Comparison of ENCODE assay signal across 9 cellular contexts in genomic region chrX:8738588-8739189, GRCh38. TPM values are rescaled to one million over a fixed set of nuclear protein-coding genes. Genes with fewer than 3 reads are reported as not detected.
DNase-seq lines count a peak whose midpoint lies in the region; ATAC-seq and TF ChIP-seq lines count a peak whose summit lies in the region.
"Had no signal": no experiment of that assay in that cellular context is flagged by ENCODE, and none has a peak within 500 bp of the region (broad histone marks: within the 10 kb centered on the region; RNA-seq: fewer than 3 reads in every experiment).

No MANE protein-coding gene starts in this region.

- H2BK5ac ChIP-seq in IMR-90 (ENCODE audit: low read depth, low read length, poor library complexity, severe bottlenecking), result no peak overlapping the region

- TF ChIP-seq RAD21 in IMR-90 (IDR thresholded peaks at IDR 0.05; ENCODE audit: low read length), result peak; percentile 57
- peak; percentile 72 for TF ChIP-seq RAD21 in SK-N-SH (IDR thresholded peaks at IDR 0.05; ENCODE audit: low read length)

- ATAC-seq in IMR-90 (ENCODE audit: low read depth), result peak; percentile 35; the same call in 1 of the 2 replicates

- H3K4me3 Mint-ChIP-seq in endothelial cell (ENCODE audit: unreplicated experiment), result no peak overlapping the region
- H3K4me3 Mint-ChIP-seq: CD4-positive, CD25-positive, alpha-beta regulatory T cell had no signal

- TF ChIP-seq POLR2A in IMR-90 (IDR thresholded peaks at IDR 0.05; ENCODE audit: low read depth, low read length), result no peak

- H3K56ac ChIP-seq in IMR-90 (ENCODE audit: extremely low read depth, insufficient read depth, low read length), result no peak overlapping the region

- H3K9ac ChIP-seq in IMR-90 (ENCODE audit: low read depth, low read length) (no peak overlapping the region), SK-N-SH (no peak overlapping the region)

- no peak overlapping the region for H3K14ac ChIP-seq in IMR-90 (replicated peaks; ENCODE audit: low read depth, low read length)

- H3F3A ChIP-seq in SK-N-SH (replicated peaks; ENCODE audit: insufficient read depth), result no peaks in the 10 kb centered on the region

- H3K9me3 Mint-ChIP-seq in endothelial cell (ENCODE audit: unreplicated experiment), result no peaks in the 10 kb centered on the region
- H3K9me3 Mint-ChIP-seq: CD4-positive, CD25-positive, alpha-beta regulatory T cell had no signal

- H3K27ac ChIP-seq in IMR-90 (ENCODE audit: insufficient read depth, low read length) (no peak overlapping the region), SK-N-SH (ENCODE audit: low read depth in 2 of 2, low read length in 1 of 2) (no peak overlapping the region)

- in situ Hi-C loops in IMR-90 (cut with MboI; ENCODE audit: low sequenced_read_pairs), result loop anchor here (10.0 kb wide), 1 partner anchor 744 kb away; no protein-coding TSS in a partner anchor

- no peaks in the 10 kb centered on the region for H3K79me1 ChIP-seq in IMR-90 (ENCODE audit: low read depth in 1 of 2, low read length in 2 of 2)

- no peaks in the 10 kb centered on the region for H3K9me2 ChIP-seq in SK-N-SH

- no peak overlapping the region for H2AK9ac ChIP-seq in IMR-90 (replicated peaks; ENCODE audit: low read depth, low read length, poor library complexity)

- H2AK5ac ChIP-seq in IMR-90 (ENCODE audit: low read depth, low read length), result no peak overlapping the region

- CTCF ChIA-PET in IMR-90 (lab: Yijun Ruan, JAX) (interaction anchor here (0.5 to 1.3 kb wide), 7 partner anchors 8 to 759 kb away, joined by 3 to 5 read pairs (median 3); no protein-coding TSS in a partner anchor), SK-N-SH (lab: Yijun Ruan, JAX) (interaction anchor here (0.6 to 3.1 kb wide), 36 partner anchors 8 to 1381 kb away, joined by 3 to 40 read pairs (median 4); no protein-coding TSS in a partner anchor)

- H2BK120ac ChIP-seq in IMR-90 (ENCODE audit: low read depth, low read length), result no peak overlapping the region

- no peaks in the 10 kb centered on the region for H3K9me1 ChIP-seq in IMR-90 (ENCODE audit: insufficient read depth, low read length)

- H3K27ac Mint-ChIP-seq in endothelial cell (ENCODE audit: unreplicated experiment), result no peak overlapping the region
- H3K27ac Mint-ChIP-seq: CD4-positive, CD25-positive, alpha-beta regulatory T cell had no signal

- H3K23ac ChIP-seq in IMR-90 (ENCODE audit: low read depth, low read length), result no peak overlapping the region

- no peak overlapping the region for H3K18ac ChIP-seq in IMR-90 (ENCODE audit: low read depth, low read length)

- no peaks in the 10 kb centered on the region for H4K20me1 ChIP-seq in IMR-90 (ENCODE audit: insufficient read depth, low read length)
- H4K20me1 ChIP-seq in SK-N-SH (ENCODE audit: insufficient read depth), result no peaks in the 10 kb centered on the region

- H4K91ac ChIP-seq in IMR-90 (ENCODE audit: insufficient read depth, low read depth, low read length), result no peak overlapping the region

- H3K36me3 Mint-ChIP-seq in endothelial cell (ENCODE audit: low read depth, unreplicated experiment), result no peaks in the 10 kb centered on the region
- H3K36me3 Mint-ChIP-seq: CD4-positive, CD25-positive, alpha-beta regulatory T cell had no signal

- no peak overlapping the region for H4K8ac ChIP-seq in IMR-90 (ENCODE audit: low read depth in 2 of 2, low read length in 2 of 2)

- H3K27me3 ChIP-seq in IMR-90 (ENCODE audit: control insufficient read depth, insufficient read depth, low read length) (peaks cover 1% of the 10 kb centered on the region; the same call in 1 of the 2 replicates), SK-N-SH (ENCODE audit: insufficient read depth) (peaks cover 2% of the 10 kb centered on the region; the same call in 1 of the 2 replicates)

- no peaks in the 10 kb centered on the region for H3K79me2 ChIP-seq in SK-N-SH (ENCODE audit: insufficient read depth)

- 17% methylated on average over 2 of the region's 7 CpGs; no CpG with 5 or more reads in 1 of the 2 experiments for WGBS in IMR-90 (ENCODE audit: extremely low coverage in 2 of 2, insufficient read length in 1 of 2), 2 experiments
- 1% methylated on average over 7 of the region's 7 CpGs for WGBS in SK-N-SH (ENCODE audit: low lambda C conversion rate)

- H3K4me2 ChIP-seq in IMR-90 (ENCODE audit: low read depth, low read length) (no peak overlapping the region), SK-N-SH (no peak overlapping the region)

- DNase-seq in NCI-H146 (lab: John Stamatoyannopoulos, UW) (peak; percentile 33), NCI-H146 treated with DMSO at 0.1 percent for 48 hours (lab: John Stamatoyannopoulos, UW; ENCODE audit: unreplicated experiment) (no peak), IMR-90 (peak; percentile 29), SK-N-SH (peak; percentile 37), endothelial cell (ENCODE audit: low spot score) (peak; percentile 50), occipital lobe (lab: John Stamatoyannopoulos, UW) (peak; percentile 3), NCI-H128 (lab: John Stamatoyannopoulos, UW; ENCODE audit: unreplicated experiment) (no peak)
- DNase-seq in activated CD8-positive, alpha-beta memory T cell treated with anti-CD3 and anti-CD28 coated beads, Interleukin-2, amount 50 U/mL, for 4 hours, result no peak

- H3K27me3 Mint-ChIP-seq in endothelial cell (ENCODE audit: unreplicated experiment), result no peaks in the 10 kb centered on the region
- H3K27me3 Mint-ChIP-seq: CD4-positive, CD25-positive, alpha-beta regulatory T cell had no signal

- no peaks in the 10 kb centered on the region for H3K4me1 Mint-ChIP-seq in endothelial cell (ENCODE audit: unreplicated experiment)
- H3K4me1 Mint-ChIP-seq: CD4-positive, CD25-positive, alpha-beta regulatory T cell had no signal

- H2AFZ ChIP-seq in IMR-90 (replicated peaks; ENCODE audit: low read length, poor library complexity), result no peak overlapping the region
- no peak overlapping the region for H2AFZ ChIP-seq in SK-N-SH (ENCODE audit: low read depth)

- no peak overlapping the region for H3K4ac ChIP-seq in IMR-90 (ENCODE audit: low read depth, low read length)

- H3K4me3 ChIP-seq in IMR-90 (ENCODE audit: insufficient read depth, low read depth, low read length), result no peak overlapping the region
- H3K4me3 ChIP-seq in SK-N-SH (ENCODE audit: low read depth in 2 of 2, low read length in 1 of 2), result no peak overlapping the region

- no peak overlapping the region for H2BK20ac ChIP-seq in IMR-90 (ENCODE audit: low read depth, low read length)

- POLR2A ChIA-PET in IMR-90 (lab: Charles Lee; ENCODE audit: unreplicated experiment) (no interaction called here), SK-N-SH (lab: Yijun Ruan, JAX) (no interaction called here)

- H2BK15ac ChIP-seq in IMR-90 (ENCODE audit: low read depth, low read length), result no peak overlapping the region

- dilution Hi-C loops in IMR-90 (cut with HindIII; ENCODE audit: low sequenced_read_pairs, unreplicated experiment), result no loop called here

- H3K36me3 ChIP-seq in IMR-90 (ENCODE audit: control insufficient read depth, insufficient read depth, low read length) (no peaks in the 10 kb centered on the region), SK-N-SH (replicated peaks in 1 of 2; ENCODE audit: control insufficient read depth in 1 of 2, insufficient read depth in 2 of 2, low read length in 1 of 2) (no peaks in the 10 kb centered on the region)

- H3K4me1 ChIP-seq in IMR-90 (ENCODE audit: control insufficient read depth, insufficient read depth, low read length), result no peaks in the 10 kb centered on the region
- no peaks in the 10 kb centered on the region for H3K4me1 ChIP-seq in SK-N-SH (ENCODE audit: control insufficient read depth in 1 of 2, insufficient read depth in 2 of 2, low read depth in 1 of 2, low read length in 1 of 2)

- intact Hi-C loops in IMR-90 (cut with micrococcal nuclease), result loop anchor here (1.0 kb wide), 1 partner anchor 742 kb away; no protein-coding TSS in a partner anchor

- H3K9me3 ChIP-seq in IMR-90 (ENCODE audit: control insufficient read depth, insufficient read depth, low read length) (no peaks in the 10 kb centered on the region), SK-N-SH (no peaks in the 10 kb centered on the region)

- BruUV-seq in IMR-90 (replicated peaks; lab: Mats Ljungman, UMichigan), result no TSS peak

- peak; percentile 59 for TF ChIP-seq CTCF in IMR-90 (conservative IDR thresholded peaks at IDR 0.05; ENCODE audit: low read depth, low read length)
- TF ChIP-seq CTCF in SK-N-SH (IDR thresholded peaks at IDR 0.05), result peak; percentile 84
- TF ChIP-seq CTCF in endothelial cell (IDR thresholded peaks at IDR 0.05; ENCODE audit: unreplicated experiment), result peak; percentile 68

- no peak overlapping the region for H4K5ac ChIP-seq in IMR-90 (ENCODE audit: low read depth, low read length)

- no peak for TF ChIP-seq EP300 in SK-N-SH (IDR thresholded peaks at IDR 0.05; ENCODE audit: borderline replicate concordance in 1 of 2, low read depth in 1 of 2, low read length in 1 of 2)

TF ChIP-seq in IMR-90, 13 proteins besides CTCF, POLR2A, EP300 and RAD21:
- TF ChIP-seq RCOR1 (IDR thresholded peaks at IDR 0.05; ENCODE audit: insufficient replicate concordance, low read length), result no peak
- TF ChIP-seq SMC3 (IDR thresholded peaks at IDR 0.05; ENCODE audit: low read depth, low read length), result peak; percentile 55

TF ChIP-seq in SK-N-SH, 30 proteins besides CTCF, POLR2A, EP300 and RAD21:
- TF ChIP-seq GATA2 (CRISPR knock-in tag; IDR thresholded peaks at IDR 0.05), result no peak
- peak; percentile 59 for TF ChIP-seq SMC3 (IDR thresholded peaks at IDR 0.05; ENCODE audit: low read depth, low read length)
- TF ChIP-seq, protein P1, sequence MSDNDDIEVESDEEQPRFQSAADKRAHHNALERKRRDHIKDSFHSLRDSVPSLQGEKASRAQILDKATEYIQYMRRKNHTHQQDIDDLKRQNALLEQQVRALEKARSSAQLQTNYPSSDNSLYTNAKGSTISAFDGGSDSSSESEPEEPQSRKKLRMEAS (IDR thresholded peaks at IDR 0.05; ENCODE audit: low read depth), result no peak

RNA-seq across cellular contexts. Expression of gene ANOS1, which starts 6.8 kb away (rescaled TPM):
- under 0.01 TPM in 2 replicates for total RNA-seq in IMR-90 (2012; rRNA removed)
- 0.07 and 0.17 TPM in 2 replicates for polyA plus RNA-seq in IMR-90 (2012; rRNA removed)
- 0.03 and 0.13 TPM in 2 replicates for polyA plus RNA-seq in IMR-90 (2012; cell fraction: cytosol; rRNA removed)
- 0.03 and 0.07 TPM in 2 replicates for polyA plus RNA-seq in IMR-90 (2012; cell fraction: nucleus; rRNA removed; ENCODE audit: low replicate concordance)
- polyA plus RNA-seq in SK-N-SH (2012; rRNA removed), result under 0.01 and 0.02 TPM in 2 replicates
- polyA plus RNA-seq in SK-N-SH (2012; cell fraction: cytosol; rRNA removed), result 0.01 and 0.03 TPM in 2 replicates
- polyA plus RNA-seq in SK-N-SH (2012; cell fraction: nucleus; rRNA removed), result 0.01 TPM in 2 replicates
- total RNA-seq in endothelial cell (ENCODE audit: unreplicated experiment), result 9.6 TPM
- 22.0 TPM for total RNA-seq in occipital lobe
- total RNA-seq: CD4-positive, CD25-positive, alpha-beta regulatory T cell had no signal
- polyA plus RNA-seq: CD4-positive, CD25-positive, alpha-beta regulatory T cell had no signal

Comparison
In these comparisons a context has a peak if more than half of its experiments do, and no peak if none do; other contexts are left out.
1. DNase-seq: peak in NCI-H146 (single experiment), IMR-90 (single experiment), SK-N-SH (single experiment), endothelial cell (single experiment) and occipital lobe (single experiment); none in NCI-H146 treated with DMSO at 0.1 percent for 48 hours (single experiment), NCI-H128 (single experiment) and activated CD8-positive, alpha-beta memory T cell treated with anti-CD3 and anti-CD28 coated beads, Interleukin-2, amount 50 U/mL, for 4 hours (single experiment).
2. RNA of gene ANOS1, which starts 6.8 kb away (total RNA-seq): 22.0 TPM in occipital lobe (single experiment) and 9.6 TPM in endothelial cell (single experiment); under 0.01 TPM in IMR-90; every median in the first group is over 10 times any median in the second.
3. Peak in every context shown above with its lines, with median percentiles within 50 percentile points of each other: CTCF ChIP-seq.